14 cellular contexts compared by ENCODE assay signal in genomic region chr1:10897981-10898728, GRCh38.
A peak's percentile ranks its signal among the peaks of the same experiment; 100 is the strongest.
DNase-seq lines count a peak whose midpoint lies in the region; ATAC-seq and TF ChIP-seq lines count a peak whose summit lies in the region.
"Had no signal": no experiment of that assay in that cellular context is flagged by ENCODE, and none has a peak within 500 bp of the region (broad histone marks: within the 10 kb centered on the region; RNA-seq: fewer than 3 reads in every experiment).

No MANE protein-coding gene starts in this region.

- no peak overlapping the region for H4K91ac ChIP-seq in trophoblast cell (ENCODE audit: low read depth, low read length)

- H3K23ac ChIP-seq in trophoblast cell (ENCODE audit: low read length) = no peak overlapping the region

- H3K27ac Mint-ChIP-seq in GM23338 = no peak overlapping the region
- H3K27ac Mint-ChIP-seq: activated CD8-positive, alpha-beta T cell treated with anti-CD3 and anti-CD28 coated beads for 36 hours; HFFc6; naive B cell had no signal

- peak overlapping the region; percentile 16 for H2AK5ac ChIP-seq in trophoblast cell (ENCODE audit: low read length)

- no peak overlapping the region for H3K4ac ChIP-seq in trophoblast cell (ENCODE audit: low read depth, low read length)

- H4K20me1 ChIP-seq in GM23338 (replicated peaks; ENCODE audit: insufficient read depth) = no peaks in the 10 kb centered on the region

- H4K12ac ChIP-seq in trophoblast cell (ENCODE audit: low read depth, low read length) = no peak overlapping the region

- H3K79me1 ChIP-seq in trophoblast cell (ENCODE audit: low read length) = peaks cover 9% of the 10 kb centered on the region

- no peaks in the 10 kb centered on the region for H3K27me3 ChIP-seq in GM23338 (ENCODE audit: insufficient read depth)
- no peaks in the 10 kb centered on the region for H3K27me3 ChIP-seq in NT2/D1 (ENCODE audit: insufficient read depth, insufficient read length)
- H3K27me3 ChIP-seq in trophoblast cell (ENCODE audit: insufficient read depth, low read length) = no peaks in the 10 kb centered on the region
- no peaks in the 10 kb centered on the region for H3K27me3 ChIP-seq in colonic mucosa
- H3K27me3 ChIP-seq: thyroid gland had no signal

- H2BK5ac ChIP-seq in trophoblast cell (ENCODE audit: low read depth, low read length, poor library complexity) = no peak overlapping the region

- H3K9me3 ChIP-seq in NT2/D1 (ENCODE audit: insufficient read depth, low read length) = no peaks in the 10 kb centered on the region
- H3K9me3 ChIP-seq in trophoblast cell (ENCODE audit: insufficient read depth, low read depth, low read length) = no peaks in the 10 kb centered on the region
- H3K9me3 ChIP-seq in colonic mucosa = no peaks in the 10 kb centered on the region
- H3K9me3 ChIP-seq: thyroid gland had no signal

- intact Hi-C loops in colonic mucosa (cut with DNase I) = no loop called here

- no peaks in the 10 kb centered on the region for H3K9me2 ChIP-seq in GM23338 (ENCODE audit: insufficient read depth)

- H3K27ac ChIP-seq in GM23338 (ENCODE audit: low read depth) (no peak overlapping the region), trophoblast cell (ENCODE audit: low read depth, low read length) (no peak overlapping the region), colonic mucosa (no peak overlapping the region)
- H3K27ac ChIP-seq: thyroid gland had no signal

- no CpG with 5 or more reads among the region's 17 CpGs for WGBS in trophoblast cell (ENCODE audit: extremely low coverage, insufficient coverage, insufficient read length)

- no peak overlapping the region for H3K4me3 Mint-ChIP-seq in GM23338
- H3K4me3 Mint-ChIP-seq: activated CD8-positive, alpha-beta T cell treated with anti-CD3 and anti-CD28 coated beads for 36 hours; HFFc6; naive B cell had no signal

- H2AFZ ChIP-seq in GM23338 = 0 out of 2 replicates have a peak overlapping the region, but pooled peaks have one; percentile 69
- no peak overlapping the region for H2AFZ ChIP-seq in trophoblast cell (ENCODE audit: insufficient read depth, low read length, poor library complexity)

- H3K4me3 ChIP-seq in GM23338 = no peak overlapping the region
- no peak overlapping the region for H3K4me3 ChIP-seq in NT2/D1 (ENCODE audit: insufficient read length, low read depth)
- H3K4me3 ChIP-seq in epithelial cell of esophagus (ENCODE audit: low read length) = no peak overlapping the region
- no peak overlapping the region for H3K4me3 ChIP-seq in trophoblast cell (ENCODE audit: low read depth, low read length)
- H3K4me3 ChIP-seq in colonic mucosa = no peak overlapping the region
- H3K4me3 ChIP-seq: thyroid gland had no signal

- no peaks in the 10 kb centered on the region for H3K9me3 Mint-ChIP-seq in GM23338
- H3K9me3 Mint-ChIP-seq: activated CD8-positive, alpha-beta T cell treated with anti-CD3 and anti-CD28 coated beads for 36 hours; HFFc6; naive B cell had no signal

- ATAC-seq in GM23338 (no peak; the same call in 1 of the 3 replicates), HG03342 (IDR thresholded peaks at IDR 0.05; ENCODE audit: unreplicated experiment) (no peak)
- ATAC-seq: activated CD8-positive, alpha-beta T cell treated with anti-CD3 and anti-CD28 coated beads for 36 hours; sciatic nerve had no signal

- no peak overlapping the region for H4K8ac ChIP-seq in trophoblast cell (ENCODE audit: low read depth, low read length)

- H3K4me1 Mint-ChIP-seq in GM23338 = peaks cover 36% of the 10 kb centered on the region

- no peak overlapping the region for H2BK120ac ChIP-seq in trophoblast cell (ENCODE audit: insufficient read depth, low read length, poor library complexity)

- no peak overlapping the region for H2BK12ac ChIP-seq in trophoblast cell (ENCODE audit: low read length)

- H3K27me3 Mint-ChIP-seq in GM23338 (ENCODE audit: insufficient read depth, low read depth, poor library complexity) = peaks cover 17% of the 10 kb centered on the region

- H3K9ac ChIP-seq in NT2/D1 (ENCODE audit: insufficient read length, low read depth) (peak overlapping the region; percentile 44), trophoblast cell (ENCODE audit: low read length) (no peak overlapping the region), colonic mucosa (ENCODE audit: low read depth in 2 of 2, low read length in 2 of 2) (no peak overlapping the region)

- no peak for TF ChIP-seq CTCF in GM23338 (conservative IDR thresholded peaks at IDR 0.05; ENCODE audit: low read depth in 2 of 2)
- no peak for TF ChIP-seq CTCF in epithelial cell of esophagus (IDR thresholded peaks at IDR 0.05; ENCODE audit: insufficient read depth, low read depth, low read length, missing control alignments)
- no peak for TF ChIP-seq CTCF in colonic mucosa (IDR thresholded peaks at IDR 0.05)

- no peaks in the 10 kb centered on the region for H3K79me2 ChIP-seq in GM23338 (replicated peaks; ENCODE audit: insufficient read depth)
- H3K79me2 ChIP-seq in trophoblast cell (ENCODE audit: control insufficient read depth, insufficient read depth, low read length, poor library complexity) = peaks cover 2% of the 10 kb centered on the region

- H3K36me3 ChIP-seq in GM23338 (ENCODE audit: insufficient read depth) = no peaks in the 10 kb centered on the region
- no peaks in the 10 kb centered on the region for H3K36me3 ChIP-seq in NT2/D1 (ENCODE audit: insufficient read depth, insufficient read length, low read length)
- no peaks in the 10 kb centered on the region for H3K36me3 ChIP-seq in trophoblast cell (ENCODE audit: control insufficient read depth in 1 of 2, insufficient read depth in 2 of 2, low read length in 2 of 2)
- no peaks in the 10 kb centered on the region for H3K36me3 ChIP-seq in colonic mucosa
- H3K36me3 ChIP-seq: thyroid gland had no signal

- H3K4me2 ChIP-seq in GM23338 = no peak overlapping the region
- H3K4me2 ChIP-seq in trophoblast cell (ENCODE audit: low read length) = no peak overlapping the region

- H3K4me1 ChIP-seq in GM23338 (ENCODE audit: insufficient read depth) (peaks cover 43% of the 10 kb centered on the region), NT2/D1 (ENCODE audit: insufficient read depth, insufficient read length) (peaks cover 19% of the 10 kb centered on the region), trophoblast cell (ENCODE audit: control insufficient read depth in 1 of 2, insufficient read depth in 2 of 2, low read length in 2 of 2) (peaks cover 22 to 25% of the 10 kb centered on the region in 2 experiments), colonic mucosa (no peaks in the 10 kb centered on the region)

- DNase-seq in GM23338 (ENCODE audit: low spot score) = no peak
- no peak for DNase-seq in NT2/D1 (ENCODE audit: low read depth, low spot score)
- DNase-seq in epithelial cell of esophagus (ENCODE audit: low read depth) = peak; percentile 62
- no peak for DNase-seq in trophoblast cell
- DNase-seq in colonic mucosa = no peak
- no peak for DNase-seq in ecto neural progenitor cell (ENCODE audit: low spot score)
- DNase-seq: activated CD8-positive, alpha-beta T cell treated with anti-CD3 and anti-CD28 coated beads for 36 hours; COR-L47; HFFc6; naive B cell; NCI-H2107; thyroid gland had no signal

- no peaks in the 10 kb centered on the region for H3F3A ChIP-seq in GM23338 (replicated peaks; ENCODE audit: low read depth)

- H3K18ac ChIP-seq in trophoblast cell (ENCODE audit: low read length) = no peak overlapping the region

- no peaks in the 10 kb centered on the region for H3K36me3 Mint-ChIP-seq in GM23338 (ENCODE audit: low read depth)
- H3K36me3 Mint-ChIP-seq: naive B cell had no signal

- no peak overlapping the region for H3K14ac ChIP-seq in trophoblast cell (ENCODE audit: low read length)

TF ChIP-seq in GM23338, 12 proteins besides CTCF, POLR2A, EP300 and RAD21 (continues in another document):
- TF ChIP-seq EZH2phosphoT487 (IDR thresholded peaks at IDR 0.05; ENCODE audit: unreplicated experiment) = no peak
- TF ChIP-seq POLR2AphosphoS5 (IDR thresholded peaks at IDR 0.05; ENCODE audit: low read depth) = no peak
- no peak for TF ChIP-seq REST (IDR thresholded peaks at IDR 0.05; ENCODE audit: unreplicated experiment)
- TF ChIP-seq ZNF114 (CRISPR knock-in tag; IDR thresholded peaks at IDR 0.05) = no peak
- no peak for TF ChIP-seq ZNF331 (CRISPR knock-in tag; IDR thresholded peaks at IDR 0.05; ENCODE audit: low read depth)
